1 cellular context compared by ENCODE assay signal in the genomic region with DNA sequence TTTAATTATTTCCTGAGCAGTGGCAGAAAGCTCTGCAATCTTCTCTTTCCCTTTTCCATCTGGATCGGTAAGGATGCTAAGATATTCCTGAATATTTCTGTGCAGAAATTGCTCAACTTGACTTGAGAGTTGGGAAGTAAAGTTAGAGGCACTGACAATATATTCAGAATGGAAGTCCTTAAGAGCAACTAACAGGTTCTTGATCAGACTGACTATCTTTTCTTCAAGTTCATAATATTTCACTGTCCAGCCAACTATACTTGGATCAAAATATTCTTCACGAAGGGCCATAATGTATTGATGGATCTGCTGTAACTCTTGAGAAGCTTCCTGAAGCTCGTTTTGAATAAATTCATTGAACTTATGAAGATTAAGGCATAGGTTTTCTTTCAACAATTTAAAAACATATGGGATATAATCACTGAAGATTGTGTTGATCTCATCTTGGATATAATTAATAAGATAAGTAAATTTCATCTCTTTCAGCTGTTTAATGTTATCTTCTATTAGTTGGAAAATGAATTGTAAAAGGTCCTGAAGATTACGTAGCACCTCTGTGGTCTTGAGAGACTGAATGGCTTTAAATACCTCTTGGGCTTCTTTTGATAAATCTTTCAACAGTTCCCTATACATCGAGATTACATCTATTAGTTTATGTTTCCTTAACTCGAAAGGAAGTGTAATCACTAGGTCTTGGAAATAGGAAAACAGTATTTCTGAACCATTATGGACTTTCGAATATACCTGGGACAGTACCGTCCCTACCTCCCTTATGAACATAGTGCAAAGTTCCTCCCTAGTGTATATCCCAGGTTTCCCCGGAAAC.
TF ChIP-seq lines count a peak whose summit lies in the region.

No MANE protein-coding gene starts in this region.

TF ChIP-seq in HepG2, 621 proteins besides CTCF, POLR2A, EP300 and RAD21 (continued from another document and continues in another):
- TF ChIP-seq SMAD9 (CRISPR knock-in tag; IDR thresholded peaks at IDR 0.05) (0 out of 2 replicates have a peak, but pooled peaks have one; percentile 18), ZNF17 (CRISPR knock-in tag; IDR thresholded peaks at IDR 0.05) (no peak), PAX8 (CRISPR knock-in tag; IDR thresholded peaks at IDR 0.05; ENCODE audit: borderline replicate concordance) (no peak), ZNF264 (CRISPR knock-in tag; IDR thresholded peaks at IDR 0.05) (0 out of 2 replicates have a peak, but pooled peaks have one; percentile 45), FOXO1 (CRISPR knock-in tag; IDR thresholded peaks at IDR 0.05) (no peak), NR2C2 (CRISPR knock-in tag; IDR thresholded peaks at IDR 0.05; ENCODE audit: borderline replicate concordance) (peak; percentile 16; the same call in 1 of the 2 replicates), THYN1 (CRISPR knock-in tag; IDR thresholded peaks at IDR 0.05; ENCODE audit: borderline replicate concordance, low read depth) (no peak), MED1 (CRISPR knock-in tag; IDR thresholded peaks at IDR 0.05) (no peak), SIN3A (IDR thresholded peaks at IDR 0.05; ENCODE audit: borderline replicate concordance, low read depth, low read length) (no peak), ZSCAN30 (CRISPR knock-in tag; IDR thresholded peaks at IDR 0.05) (0 out of 2 replicates have a peak, but pooled peaks have one; percentile 11), SMAD1 (CRISPR knock-in tag; IDR thresholded peaks at IDR 0.05; ENCODE audit: borderline replicate concordance, low read depth) (no peak), CC2D1A (CRISPR knock-in tag; IDR thresholded peaks at IDR 0.05) (no peak), IRF2 (CRISPR knock-in tag; IDR thresholded peaks at IDR 0.05) (no peak), FOXC1 (CRISPR knock-in tag; IDR thresholded peaks at IDR 0.05; ENCODE audit: borderline replicate concordance) (no peak), ZNF230 (CRISPR knock-in tag; IDR thresholded peaks at IDR 0.05) (no peak), POLR2AphosphoS5 (IDR thresholded peaks at IDR 0.05; ENCODE audit: low read depth, low read length) (peak; percentile 37), YY1 (IDR thresholded peaks at IDR 0.05; ENCODE audit: insufficient read depth, insufficient replicate concordance, low read depth, low read length) (no peak), ZNF451 (CRISPR knock-in tag; IDR thresholded peaks at IDR 0.05) (no peak), RBFOX2 (IDR thresholded peaks at IDR 0.05; ENCODE audit: low read depth, low read length) (peak; percentile 86), ZNF713 (CRISPR knock-in tag; IDR thresholded peaks at IDR 0.05) (no peak), MIER3 (CRISPR knock-in tag; IDR thresholded peaks at IDR 0.05; ENCODE audit: borderline replicate concordance) (no peak), ZNF605 (CRISPR knock-in tag; IDR thresholded peaks at IDR 0.05) (no peak), ONECUT2 (CRISPR knock-in tag; IDR thresholded peaks at IDR 0.05) (no peak), PHB2 (IDR thresholded peaks at IDR 0.05; ENCODE audit: partially characterized antibody) (no peak), ZC3H13 (CRISPR knock-in tag; IDR thresholded peaks at IDR 0.05) (peak; percentile 64), CREM (IDR thresholded peaks at IDR 0.05) (no peak), CREM (CRISPR knock-in tag; IDR thresholded peaks at IDR 0.05) (no peak), FOXP1 (IDR thresholded peaks at IDR 0.05) (no peak), FOXP1 (CRISPR knock-in tag; IDR thresholded peaks at IDR 0.05) (no peak), ZNF556 (CRISPR knock-in tag; IDR thresholded peaks at IDR 0.05; ENCODE audit: borderline replicate concordance) (no peak), PTBP1 (IDR thresholded peaks at IDR 0.05; ENCODE audit: low read depth, low read length, poor library complexity, severe bottlenecking) (no peak), RFXAP (CRISPR knock-in tag; IDR thresholded peaks at IDR 0.05; ENCODE audit: borderline replicate concordance) (no peak), ZFP90 (CRISPR knock-in tag; IDR thresholded peaks at IDR 0.05; ENCODE audit: borderline replicate concordance) (no peak), ZNF557 (CRISPR knock-in tag; IDR thresholded peaks at IDR 0.05) (no peak), JUN (CRISPR knock-in tag; IDR thresholded peaks at IDR 0.05) (no peak), ZNF160 (CRISPR knock-in tag; IDR thresholded peaks at IDR 0.05) (no peak)
- TF ChIP-seq, protein P1, sequence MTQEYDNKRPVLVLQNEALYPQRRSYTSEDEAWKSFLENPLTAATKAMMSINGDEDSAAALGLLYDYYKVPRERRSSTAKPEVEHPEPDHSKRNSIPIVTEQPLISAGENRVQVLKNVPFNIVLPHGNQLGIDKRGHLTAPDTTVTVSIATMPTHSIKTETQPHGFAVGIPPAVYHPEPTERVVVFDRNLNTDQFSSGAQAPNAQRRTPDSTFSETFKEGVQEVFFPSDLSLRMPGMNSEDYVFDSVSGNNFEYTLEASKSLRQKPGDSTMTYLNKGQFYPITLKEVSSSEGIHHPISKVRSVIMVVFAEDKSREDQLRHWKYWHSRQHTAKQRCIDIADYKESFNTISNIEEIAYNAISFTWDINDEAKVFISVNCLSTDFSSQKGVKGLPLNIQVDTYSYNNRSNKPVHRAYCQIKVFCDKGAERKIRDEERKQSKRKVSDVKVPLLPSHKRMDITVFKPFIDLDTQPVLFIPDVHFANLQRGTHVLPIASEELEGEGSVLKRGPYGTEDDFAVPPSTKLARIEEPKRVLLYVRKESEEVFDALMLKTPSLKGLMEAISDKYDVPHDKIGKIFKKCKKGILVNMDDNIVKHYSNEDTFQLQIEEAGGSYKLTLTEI (CRISPR knock-in tag; conservative IDR thresholded peaks at IDR 0.05), result no peak
- TF ChIP-seq, protein P2, sequence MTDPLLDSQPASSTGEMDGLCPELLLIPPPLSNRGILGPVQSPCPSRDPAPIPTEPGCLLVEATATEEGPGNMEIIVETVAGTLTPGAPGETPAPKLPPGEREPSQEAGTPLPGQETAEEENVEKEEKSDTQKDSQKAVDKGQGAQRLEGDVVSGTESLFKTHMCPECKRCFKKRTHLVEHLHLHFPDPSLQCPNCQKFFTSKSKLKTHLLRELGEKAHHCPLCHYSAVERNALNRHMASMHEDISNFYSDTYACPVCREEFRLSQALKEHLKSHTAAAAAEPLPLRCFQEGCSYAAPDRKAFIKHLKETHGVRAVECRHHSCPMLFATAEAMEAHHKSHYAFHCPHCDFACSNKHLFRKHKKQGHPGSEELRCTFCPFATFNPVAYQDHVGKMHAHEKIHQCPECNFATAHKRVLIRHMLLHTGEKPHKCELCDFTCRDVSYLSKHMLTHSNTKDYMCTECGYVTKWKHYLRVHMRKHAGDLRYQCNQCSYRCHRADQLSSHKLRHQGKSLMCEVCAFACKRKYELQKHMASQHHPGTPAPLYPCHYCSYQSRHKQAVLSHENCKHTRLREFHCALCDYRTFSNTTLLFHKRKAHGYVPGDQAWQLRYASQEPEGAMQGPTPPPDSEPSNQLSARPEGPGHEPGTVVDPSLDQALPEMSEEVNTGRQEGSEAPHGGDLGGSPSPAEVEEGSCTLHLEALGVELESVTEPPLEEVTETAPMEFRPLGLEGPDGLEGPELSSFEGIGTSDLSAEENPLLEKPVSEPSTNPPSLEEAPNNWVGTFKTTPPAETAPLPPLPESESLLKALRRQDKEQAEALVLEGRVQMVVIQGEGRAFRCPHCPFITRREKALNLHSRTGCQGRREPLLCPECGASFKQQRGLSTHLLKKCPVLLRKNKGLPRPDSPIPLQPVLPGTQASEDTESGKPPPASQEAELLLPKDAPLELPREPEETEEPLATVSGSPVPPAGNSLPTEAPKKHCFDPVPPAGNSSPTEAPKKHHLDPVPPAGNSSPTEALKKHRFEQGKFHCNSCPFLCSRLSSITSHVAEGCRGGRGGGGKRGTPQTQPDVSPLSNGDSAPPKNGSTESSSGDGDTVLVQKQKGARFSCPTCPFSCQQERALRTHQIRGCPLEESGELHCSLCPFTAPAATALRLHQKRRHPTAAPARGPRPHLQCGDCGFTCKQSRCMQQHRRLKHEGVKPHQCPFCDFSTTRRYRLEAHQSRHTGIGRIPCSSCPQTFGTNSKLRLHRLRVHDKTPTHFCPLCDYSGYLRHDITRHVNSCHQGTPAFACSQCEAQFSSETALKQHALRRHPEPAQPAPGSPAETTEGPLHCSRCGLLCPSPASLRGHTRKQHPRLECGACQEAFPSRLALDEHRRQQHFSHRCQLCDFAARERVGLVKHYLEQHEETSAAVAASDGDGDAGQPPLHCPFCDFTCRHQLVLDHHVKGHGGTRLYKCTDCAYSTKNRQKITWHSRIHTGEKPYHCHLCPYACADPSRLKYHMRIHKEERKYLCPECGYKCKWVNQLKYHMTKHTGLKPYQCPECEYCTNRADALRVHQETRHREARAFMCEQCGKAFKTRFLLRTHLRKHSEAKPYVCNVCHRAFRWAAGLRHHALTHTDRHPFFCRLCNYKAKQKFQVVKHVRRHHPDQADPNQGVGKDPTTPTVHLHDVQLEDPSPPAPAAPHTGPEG (CRISPR knock-in tag; IDR thresholded peaks at IDR 0.05), result no peak
- TF ChIP-seq, protein P3, sequence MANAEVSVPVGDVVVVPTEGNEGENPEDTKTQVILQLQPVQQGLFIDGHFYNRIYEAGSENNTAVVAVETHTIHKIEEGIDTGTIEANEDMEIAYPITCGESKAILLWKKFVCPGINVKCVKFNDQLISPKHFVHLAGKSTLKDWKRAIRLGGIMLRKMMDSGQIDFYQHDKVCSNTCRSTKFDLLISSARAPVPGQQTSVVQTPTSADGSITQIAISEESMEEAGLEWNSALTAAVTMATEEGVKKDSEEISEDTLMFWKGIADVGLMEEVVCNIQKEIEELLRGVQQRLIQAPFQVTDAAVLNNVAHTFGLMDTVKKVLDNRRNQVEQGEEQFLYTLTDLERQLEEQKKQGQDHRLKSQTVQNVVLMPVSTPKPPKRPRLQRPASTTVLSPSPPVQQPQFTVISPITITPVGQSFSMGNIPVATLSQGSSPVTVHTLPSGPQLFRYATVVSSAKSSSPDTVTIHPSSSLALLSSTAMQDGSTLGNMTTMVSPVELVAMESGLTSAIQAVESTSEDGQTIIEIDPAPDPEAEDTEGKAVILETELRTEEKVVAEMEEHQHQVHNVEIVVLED (CRISPR knock-in tag; IDR thresholded peaks at IDR 0.05; ENCODE audit: borderline replicate concordance), result no peak
- TF ChIP-seq, protein P4, sequence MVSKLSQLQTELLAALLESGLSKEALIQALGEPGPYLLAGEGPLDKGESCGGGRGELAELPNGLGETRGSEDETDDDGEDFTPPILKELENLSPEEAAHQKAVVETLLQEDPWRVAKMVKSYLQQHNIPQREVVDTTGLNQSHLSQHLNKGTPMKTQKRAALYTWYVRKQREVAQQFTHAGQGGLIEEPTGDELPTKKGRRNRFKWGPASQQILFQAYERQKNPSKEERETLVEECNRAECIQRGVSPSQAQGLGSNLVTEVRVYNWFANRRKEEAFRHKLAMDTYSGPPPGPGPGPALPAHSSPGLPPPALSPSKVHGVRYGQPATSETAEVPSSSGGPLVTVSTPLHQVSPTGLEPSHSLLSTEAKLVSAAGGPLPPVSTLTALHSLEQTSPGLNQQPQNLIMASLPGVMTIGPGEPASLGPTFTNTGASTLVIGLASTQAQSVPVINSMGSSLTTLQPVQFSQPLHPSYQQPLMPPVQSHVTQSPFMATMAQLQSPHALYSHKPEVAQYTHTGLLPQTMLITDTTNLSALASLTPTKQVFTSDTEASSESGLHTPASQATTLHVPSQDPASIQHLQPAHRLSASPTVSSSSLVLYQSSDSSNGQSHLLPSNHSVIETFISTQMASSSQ (IDR thresholded peaks at IDR 0.05; ENCODE audit: low read depth), result no peak
- TF ChIP-seq, protein P4 (CRISPR knock-in tag; IDR thresholded peaks at IDR 0.05; ENCODE audit: borderline replicate concordance), result no peak
- TF ChIP-seq, protein P5, sequence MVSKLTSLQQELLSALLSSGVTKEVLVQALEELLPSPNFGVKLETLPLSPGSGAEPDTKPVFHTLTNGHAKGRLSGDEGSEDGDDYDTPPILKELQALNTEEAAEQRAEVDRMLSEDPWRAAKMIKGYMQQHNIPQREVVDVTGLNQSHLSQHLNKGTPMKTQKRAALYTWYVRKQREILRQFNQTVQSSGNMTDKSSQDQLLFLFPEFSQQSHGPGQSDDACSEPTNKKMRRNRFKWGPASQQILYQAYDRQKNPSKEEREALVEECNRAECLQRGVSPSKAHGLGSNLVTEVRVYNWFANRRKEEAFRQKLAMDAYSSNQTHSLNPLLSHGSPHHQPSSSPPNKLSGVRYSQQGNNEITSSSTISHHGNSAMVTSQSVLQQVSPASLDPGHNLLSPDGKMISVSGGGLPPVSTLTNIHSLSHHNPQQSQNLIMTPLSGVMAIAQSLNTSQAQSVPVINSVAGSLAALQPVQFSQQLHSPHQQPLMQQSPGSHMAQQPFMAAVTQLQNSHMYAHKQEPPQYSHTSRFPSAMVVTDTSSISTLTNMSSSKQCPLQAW (CRISPR knock-in tag; IDR thresholded peaks at IDR 0.05), result no peak
- TF ChIP-seq, protein P6, sequence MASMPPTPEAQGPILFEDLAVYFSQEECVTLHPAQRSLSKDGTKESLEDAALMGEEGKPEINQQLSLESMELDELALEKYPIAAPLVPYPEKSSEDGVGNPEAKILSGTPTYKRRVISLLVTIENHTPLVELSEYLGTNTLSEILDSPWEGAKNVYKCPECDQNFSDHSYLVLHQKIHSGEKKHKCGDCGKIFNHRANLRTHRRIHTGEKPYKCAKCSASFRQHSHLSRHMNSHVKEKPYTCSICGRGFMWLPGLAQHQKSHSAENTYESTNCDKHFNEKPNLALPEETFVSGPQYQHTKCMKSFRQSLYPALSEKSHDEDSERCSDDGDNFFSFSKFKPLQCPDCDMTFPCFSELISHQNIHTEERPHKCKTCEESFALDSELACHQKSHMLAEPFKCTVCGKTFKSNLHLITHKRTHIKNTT (CRISPR knock-in tag; IDR thresholded peaks at IDR 0.05), result no peak
- TF ChIP-seq, protein P7, sequence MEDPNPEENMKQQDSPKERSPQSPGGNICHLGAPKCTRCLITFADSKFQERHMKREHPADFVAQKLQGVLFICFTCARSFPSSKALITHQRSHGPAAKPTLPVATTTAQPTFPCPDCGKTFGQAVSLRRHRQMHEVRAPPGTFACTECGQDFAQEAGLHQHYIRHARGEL (CRISPR knock-in tag; IDR thresholded peaks at IDR 0.05), result no peak
- TF ChIP-seq, protein P8, sequence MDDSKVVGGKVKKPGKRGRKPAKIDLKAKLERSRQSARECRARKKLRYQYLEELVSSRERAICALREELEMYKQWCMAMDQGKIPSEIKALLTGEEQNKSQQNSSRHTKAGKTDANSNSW (CRISPR knock-in tag; IDR thresholded peaks at IDR 0.05; ENCODE audit: borderline replicate concordance), result no peak
